ENCODE assay signal across 2 cellular contexts in genomic region chr19:31530781-31531180, GRCh38.
TF ChIP-seq lines count a peak whose summit lies in the region.

No MANE protein-coding gene starts in this region.

TF ChIP-seq in GM23338, 12 proteins besides CTCF, POLR2A, EP300 and RAD21:
- no peak for TF ChIP-seq JUNB (IDR thresholded peaks at IDR 0.05; ENCODE audit: unreplicated experiment)
- no peak for TF ChIP-seq ZNF462 (CRISPR knock-in tag; IDR thresholded peaks at IDR 0.05)
- no peak for TF ChIP-seq ZNF114 (CRISPR knock-in tag; IDR thresholded peaks at IDR 0.05)
- TF ChIP-seq STAT1 (IDR thresholded peaks at IDR 0.05; ENCODE audit: unreplicated experiment): no peak
- no peak for TF ChIP-seq ETS1 (IDR thresholded peaks at IDR 0.05)
- no peak for TF ChIP-seq ZNF331 (CRISPR knock-in tag; IDR thresholded peaks at IDR 0.05; ENCODE audit: low read depth)
- no peak for TF ChIP-seq NANOG (IDR thresholded peaks at IDR 0.05; ENCODE audit: borderline replicate concordance)
- no peak for TF ChIP-seq REST (IDR thresholded peaks at IDR 0.05; ENCODE audit: unreplicated experiment)
- no peak for TF ChIP-seq POLR2AphosphoS5 (IDR thresholded peaks at IDR 0.05; ENCODE audit: low read depth)
- no peak for TF ChIP-seq EZH2phosphoT487 (IDR thresholded peaks at IDR 0.05; ENCODE audit: unreplicated experiment)
- no peak for TF ChIP-seq CREB1 (CRISPR knock-in tag; IDR thresholded peaks at IDR 0.05; ENCODE audit: low read depth)
- TF ChIP-seq EZH2 (IDR thresholded peaks at IDR 0.05; ENCODE audit: low read depth, unreplicated experiment): no peak

TF ChIP-seq in H1, 55 proteins besides CTCF, POLR2A, EP300 and RAD21:
- TF ChIP-seq TAF1 (IDR thresholded peaks at IDR 0.05; ENCODE audit: low read depth, low read length): no peak
